In the genomic region with DNA sequence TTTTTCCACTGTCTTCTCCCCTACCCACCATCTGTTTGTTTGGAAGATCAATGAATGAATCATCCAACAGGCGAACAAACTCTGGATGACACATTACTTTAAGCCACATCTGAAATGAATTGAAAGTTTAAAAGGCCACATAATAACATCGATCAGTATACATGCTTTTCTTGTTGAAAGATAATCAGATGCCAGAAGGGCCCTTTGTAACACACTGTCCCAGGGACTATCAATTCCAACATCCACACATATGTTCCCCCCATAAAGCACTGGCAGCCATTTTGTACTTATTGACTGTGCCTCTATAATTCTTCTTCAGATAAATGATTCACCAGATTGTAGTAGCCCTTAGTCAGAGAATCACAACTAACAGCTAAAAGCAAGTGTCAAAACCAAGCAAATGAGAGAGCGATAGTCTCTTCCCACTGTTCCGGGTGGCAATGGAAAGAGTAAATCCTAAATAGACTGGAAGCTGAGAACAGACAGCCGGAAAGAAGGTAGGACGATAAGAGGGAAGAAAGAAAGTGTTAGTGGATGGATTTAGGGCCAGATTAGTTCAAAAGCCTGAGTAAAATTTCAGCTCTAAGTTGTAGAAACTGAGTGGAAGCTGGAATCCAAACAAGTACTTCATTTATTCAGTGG, we compare ENCODE assay signal across 1 cellular context.
TF ChIP-seq lines count a peak whose summit lies in the region.

No MANE protein-coding gene starts in this region.

TF ChIP-seq in liver, 16 proteins besides CTCF, POLR2A, EP300 and RAD21 (continued from another document):
- no peak for TF ChIP-seq FOXA2 (IDR thresholded peaks at IDR 0.05)
- TF ChIP-seq, protein P1, sequence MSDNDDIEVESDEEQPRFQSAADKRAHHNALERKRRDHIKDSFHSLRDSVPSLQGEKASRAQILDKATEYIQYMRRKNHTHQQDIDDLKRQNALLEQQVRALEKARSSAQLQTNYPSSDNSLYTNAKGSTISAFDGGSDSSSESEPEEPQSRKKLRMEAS (IDR thresholded peaks at IDR 0.05) = no peak
- no peak for TF ChIP-seq NR2F2 (IDR thresholded peaks at IDR 0.05)
- TF ChIP-seq, protein P2, sequence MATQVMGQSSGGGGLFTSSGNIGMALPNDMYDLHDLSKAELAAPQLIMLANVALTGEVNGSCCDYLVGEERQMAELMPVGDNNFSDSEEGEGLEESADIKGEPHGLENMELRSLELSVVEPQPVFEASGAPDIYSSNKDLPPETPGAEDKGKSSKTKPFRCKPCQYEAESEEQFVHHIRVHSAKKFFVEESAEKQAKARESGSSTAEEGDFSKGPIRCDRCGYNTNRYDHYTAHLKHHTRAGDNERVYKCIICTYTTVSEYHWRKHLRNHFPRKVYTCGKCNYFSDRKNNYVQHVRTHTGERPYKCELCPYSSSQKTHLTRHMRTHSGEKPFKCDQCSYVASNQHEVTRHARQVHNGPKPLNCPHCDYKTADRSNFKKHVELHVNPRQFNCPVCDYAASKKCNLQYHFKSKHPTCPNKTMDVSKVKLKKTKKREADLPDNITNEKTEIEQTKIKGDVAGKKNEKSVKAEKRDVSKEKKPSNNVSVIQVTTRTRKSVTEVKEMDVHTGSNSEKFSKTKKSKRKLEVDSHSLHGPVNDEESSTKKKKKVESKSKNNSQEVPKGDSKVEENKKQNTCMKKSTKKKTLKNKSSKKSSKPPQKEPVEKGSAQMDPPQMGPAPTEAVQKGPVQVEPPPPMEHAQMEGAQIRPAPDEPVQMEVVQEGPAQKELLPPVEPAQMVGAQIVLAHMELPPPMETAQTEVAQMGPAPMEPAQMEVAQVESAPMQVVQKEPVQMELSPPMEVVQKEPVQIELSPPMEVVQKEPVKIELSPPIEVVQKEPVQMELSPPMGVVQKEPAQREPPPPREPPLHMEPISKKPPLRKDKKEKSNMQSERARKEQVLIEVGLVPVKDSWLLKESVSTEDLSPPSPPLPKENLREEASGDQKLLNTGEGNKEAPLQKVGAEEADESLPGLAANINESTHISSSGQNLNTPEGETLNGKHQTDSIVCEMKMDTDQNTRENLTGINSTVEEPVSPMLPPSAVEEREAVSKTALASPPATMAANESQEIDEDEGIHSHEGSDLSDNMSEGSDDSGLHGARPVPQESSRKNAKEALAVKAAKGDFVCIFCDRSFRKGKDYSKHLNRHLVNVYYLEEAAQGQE (IDR thresholded peaks at IDR 0.05) = no peak
- TF ChIP-seq FOXA1 (IDR thresholded peaks at IDR 0.05) = no peak
- peak in 1 of 2 donors; percentile 21 for TF ChIP-seq HNF4A (conservative IDR thresholded peaks at IDR 0.05)
- peak; percentile 39 to 62 for TF ChIP-seq JUND (IDR thresholded peaks at IDR 0.05)
- TF ChIP-seq SP1 (IDR thresholded peaks at IDR 0.05) = peak; percentile 9
- peak in 1 of 2 donors; percentile 14 for TF ChIP-seq RXRA (IDR thresholded peaks at IDR 0.05)
TF ChIP-seq in liver: peak in this region for 5.
